Comparison of ENCODE assay signal across 2 cellular contexts in genomic region chr7:43570688-43571365, GRCh38.
A peak's percentile ranks its signal among the peaks of the same experiment; 100 is the strongest.
TF ChIP-seq lines count a peak whose summit lies in the region.

No MANE protein-coding gene starts in this region.

TF ChIP-seq in GM12878, 131 proteins besides CTCF, POLR2A, EP300 and RAD21 (continued from another document and continues in another):
- TF ChIP-seq E4F1 (IDR thresholded peaks at IDR 0.05; ENCODE audit: borderline replicate concordance, partially characterized antibody) (no peak), HDAC6 (IDR thresholded peaks at IDR 0.05; ENCODE audit: unreplicated experiment) (no peak), RUNX3 (IDR thresholded peaks at IDR 0.05; ENCODE audit: low read length) (peak; percentile 63), BCL3 (IDR thresholded peaks at IDR 0.05; ENCODE audit: borderline replicate concordance, insufficient read depth, low read depth, low read length, poor library complexity, severe bottlenecking) (no peak), MTA3 (IDR thresholded peaks at IDR 0.05; ENCODE audit: borderline replicate concordance, low read length) (no peak), ATF2 (IDR thresholded peaks at IDR 0.05; ENCODE audit: low read length) (no peak), E2F8 (IDR thresholded peaks at IDR 0.05; ENCODE audit: low read depth, partially characterized antibody) (no peak), NFXL1 (IDR thresholded peaks at IDR 0.05; ENCODE audit: borderline replicate concordance) (no peak), ASH2L (IDR thresholded peaks at IDR 0.05; ENCODE audit: borderline replicate concordance, low read depth) (no peak), WRNIP1 (IDR thresholded peaks at IDR 0.05; ENCODE audit: borderline replicate concordance, low read depth, low read length) (no peak), SREBF2 (IDR thresholded peaks at IDR 0.05; ENCODE audit: low read length) (no peak), POLR2AphosphoS5 (IDR thresholded peaks at IDR 0.05; ENCODE audit: low read length) (no peak), SUZ12 (IDR thresholded peaks at IDR 0.05; ENCODE audit: unreplicated experiment) (no peak), HDGF (IDR thresholded peaks at IDR 0.05) (no peak), FOXM1 (IDR thresholded peaks at IDR 0.05; ENCODE audit: low read depth, low read length) (no peak), BMI1 (IDR thresholded peaks at IDR 0.05; ENCODE audit: borderline replicate concordance) (no peak), NFIC (IDR thresholded peaks at IDR 0.05; ENCODE audit: low read depth, low read length) (no peak), IKZF2 (IDR thresholded peaks at IDR 0.05) (peak in 1 of 2 experiments; percentile 31; a peak in 2 of 4 replicates), SIX5 (IDR thresholded peaks at IDR 0.05; ENCODE audit: low read depth, low read length, severe bottlenecking) (no peak), MTA2 (IDR thresholded peaks at IDR 0.05; ENCODE audit: low read depth) (0 out of 2 replicates have a peak, but pooled peaks have one; percentile 22), JUNB (IDR thresholded peaks at IDR 0.05) (peak; percentile 21; the same call in 1 of the 2 replicates), IKZF1 (conservative IDR thresholded peaks at IDR 0.05) (no peak; the same call in 1 of the 2 replicates), TBL1XR1 (IDR thresholded peaks at IDR 0.05; ENCODE audit: low read depth, low read length) (no peak), RFX5 (IDR thresholded peaks at IDR 0.05; ENCODE audit: low read depth, low read length) (no peak), POU2F2 (IDR thresholded peaks at IDR 0.05; ENCODE audit: borderline replicate concordance, low read depth, low read length) (peak; percentile 91; the same call in 2 of the 3 replicates)

TF ChIP-seq in SK-N-SH treated with all-trans-retinoic acid at 6 μM for 48 hours, 23 proteins besides CTCF, POLR2A, EP300 and RAD21 (continued from another document):
- TF ChIP-seq PATZ1 (CRISPR knock-in tag; IDR thresholded peaks at IDR 0.05; ENCODE audit: borderline replicate concordance) (no peak), RARB (CRISPR knock-in tag; IDR thresholded peaks at IDR 0.05) (no peak), ARNTL (CRISPR knock-in tag; IDR thresholded peaks at IDR 0.05; ENCODE audit: borderline replicate concordance, low read depth) (no peak), ZNF70 (CRISPR knock-in tag; IDR thresholded peaks at IDR 0.05) (no peak), TSHZ2 (CRISPR knock-in tag; IDR thresholded peaks at IDR 0.05) (no peak), ZNF8 (CRISPR knock-in tag; IDR thresholded peaks at IDR 0.05) (no peak), GLIS3 (CRISPR knock-in tag; IDR thresholded peaks at IDR 0.05) (no peak), POU6F1 (CRISPR knock-in tag; IDR thresholded peaks at IDR 0.05; ENCODE audit: borderline replicate concordance, low read depth) (no peak), ISL1 (CRISPR knock-in tag; IDR thresholded peaks at IDR 0.05) (no peak), BACH2 (CRISPR knock-in tag; IDR thresholded peaks at IDR 0.05; ENCODE audit: borderline replicate concordance) (no peak), SNAI2 (CRISPR knock-in tag; IDR thresholded peaks at IDR 0.05) (no peak), ZC3H10 (CRISPR knock-in tag; IDR thresholded peaks at IDR 0.05) (no peak)
